Comparison of ENCODE assay signal across 24 cellular contexts in genomic region chr9:17401858-17402257, GRCh38.
"Had no signal": no experiment of that assay in that cellular context is flagged by ENCODE, and none has a peak within 500 bp of the region (broad histone marks: within the 10 kb centered on the region; RNA-seq: fewer than 3 reads in every experiment).

No MANE protein-coding gene starts in this region.

- DNase-seq: activated CD4-positive, alpha-beta T cell treated with anti-CD3 and anti-CD28 coated beads for 1 hour; activated CD4-positive, alpha-beta T cell treated with anti-CD3 and anti-CD28 coated beads, Interleukin-2, amount 50 U/mL, for 1 hour; activated naive CD4-positive, alpha-beta T cell; activated T-cell treated with anti-CD3 and anti-CD28 coated beads, Interleukin-2, amount 50 U/mL, for 1 hour; adrenal gland; dorsolateral prefrontal cortex; left lung; naive thymus-derived CD8-positive, alpha-beta T cell; posterior cingulate gyrus; right lobe of liver; small intestine; stimulated activated CD4-positive, alpha-beta T cell treated with anti-CD3 and anti-CD28 coated beads, Interleukin-2, amount 100 ng/mL, for 24 hours; stomach; T-helper 1 cell; transverse colon; WERI-Rb-1 had no signal

- H3K36me3 ChIP-seq: adrenal gland, left lung, neural progenitor cell, right lobe of liver, suprapubic skin, transverse colon, WERI-Rb-1 had no signal

- H3K9me3 ChIP-seq: adrenal gland, left lung, right lobe of liver, stomach, suprapubic skin, transverse colon had no signal

- H3K27me3 ChIP-seq: adrenal gland, dorsolateral prefrontal cortex, left lung, neural progenitor cell, right lobe of liver, stomach, suprapubic skin, transverse colon had no signal

- H3K4me1 ChIP-seq: adrenal gland, left lung, neural progenitor cell, right lobe of liver, stomach, suprapubic skin, transverse colon had no signal

- H3K4me3 ChIP-seq: adrenal gland, dorsolateral prefrontal cortex, left lung, lung, neural progenitor cell, right lobe of liver, stomach, suprapubic skin, transverse colon had no signal

- ATAC-seq: activated T-helper 17 cell treated with anti-CD3 and anti-CD28 coated beads, Interleukin-2, amount 50 U/mL, for 72 hours; left lung; naive thymus-derived CD8-positive, alpha-beta T cell; stimulated activated memory B cell treated with anti-CD40 and anti-IgM and Interleukin-4, amounts not matched to agents 10 μg/mL and 1 μg/mL and 100 μg/mL, for 72 hours had no signal

- H2AFZ ChIP-seq: neural progenitor cell had no signal

- H3K4me1 Mint-ChIP-seq: activated T-helper 17 cell treated with anti-CD3 and anti-CD28 coated beads, Interleukin-2, amount 50 U/mL, for 72 hours; naive thymus-derived CD8-positive, alpha-beta T cell; neural progenitor cell; stimulated activated memory B cell treated with anti-CD40 and anti-IgM and Interleukin-4, amounts not matched to agents 10 μg/mL and 1 μg/mL and 100 μg/mL, for 72 hours had no signal

- H3K4me2 ChIP-seq: neural progenitor cell had no signal

- H3K27me3 Mint-ChIP-seq: activated naive CD8-positive, alpha-beta T cell; activated T-helper 17 cell treated with anti-CD3 and anti-CD28 coated beads, Interleukin-2, amount 50 U/mL, for 72 hours; naive thymus-derived CD8-positive, alpha-beta T cell; stimulated activated memory B cell treated with anti-CD40 and anti-IgM and Interleukin-4, amounts not matched to agents 10 μg/mL and 1 μg/mL and 100 μg/mL, for 72 hours had no signal

- H3K27ac Mint-ChIP-seq: activated naive CD8-positive, alpha-beta T cell; activated T-helper 17 cell treated with anti-CD3 and anti-CD28 coated beads, Interleukin-2, amount 50 U/mL, for 72 hours; naive thymus-derived CD8-positive, alpha-beta T cell; neural progenitor cell; stimulated activated memory B cell treated with anti-CD40 and anti-IgM and Interleukin-4, amounts not matched to agents 10 μg/mL and 1 μg/mL and 100 μg/mL, for 72 hours had no signal

- H3K9me3 Mint-ChIP-seq: neural progenitor cell had no signal

- H3K27ac ChIP-seq: adrenal gland, dorsolateral prefrontal cortex, epithelial cell of prostate, left lung, neural progenitor cell, right lobe of liver, stomach, suprapubic skin, transverse colon, WERI-Rb-1 had no signal

- FAIRE-seq: small intestine, TTC549 had no signal

- H3K4me3 Mint-ChIP-seq: activated naive CD8-positive, alpha-beta T cell; activated T-helper 17 cell treated with anti-CD3 and anti-CD28 coated beads, Interleukin-2, amount 50 U/mL, for 72 hours; naive thymus-derived CD8-positive, alpha-beta T cell; neural progenitor cell; stimulated activated memory B cell treated with anti-CD40 and anti-IgM and Interleukin-4, amounts not matched to agents 10 μg/mL and 1 μg/mL and 100 μg/mL, for 72 hours had no signal

- H3K9ac ChIP-seq: neural progenitor cell had no signal

- H3K36me3 Mint-ChIP-seq: naive thymus-derived CD8-positive, alpha-beta T cell; stimulated activated memory B cell treated with anti-CD40 and anti-IgM and Interleukin-4, amounts not matched to agents 10 μg/mL and 1 μg/mL and 100 μg/mL, for 72 hours had no signal
